In genomic region chr21:32956257-32956656, GRCh38 we compare ENCODE assay signal across 22 cellular contexts.
DNase-seq lines count a peak whose midpoint lies in the region; FAIRE-seq and TF ChIP-seq lines count a peak whose summit lies in the region.
"Had no signal": no experiment of that assay in that cellular context is flagged by ENCODE, and none has a peak within 500 bp of the region (broad histone marks: within the 10 kb centered on the region; RNA-seq: fewer than 3 reads in every experiment).

No MANE protein-coding gene starts in this region.

- DNase-seq in NCI-H748 (lab: John Stamatoyannopoulos, UW; ENCODE audit: unreplicated experiment) (peak; percentile 11), NCI-H748 treated with DMSO at 0.1 percent for 48 hours (lab: John Stamatoyannopoulos, UW) (no peak), neural progenitor cell (ENCODE audit: low spot score) (no peak), D721Med (ENCODE audit: insufficient read length, low spot score) (no peak), A673 (ENCODE audit: low spot score) (no peak)
- DNase-seq in stimulated activated naive CD4-positive, alpha-beta T cell treated with Interleukin-2 at 50 U/mL for 16 hours (lab: John Stamatoyannopoulos, UW) = no peak
- DNase-seq: 8988T; AML-193; CD8-positive, alpha-beta T cell; DMS153; MM.1S; NCI-H1048; NCI-H1417 treated with DMSO at 0.1 percent for 48 hours; NCI-H1930; NCI-H69; Peyer's patch had no signal

- H3K79me2 ChIP-seq in neural progenitor cell (ENCODE audit: low read depth) = no peaks in the 10 kb centered on the region

- peaks cover 50% of the 10 kb centered on the region for H3F3A ChIP-seq in neural progenitor cell (ENCODE audit: low read depth)

- H3K36me3 Mint-ChIP-seq in brain (no peaks in the 10 kb centered on the region), neural progenitor cell (no peaks in the 10 kb centered on the region)
- H3K36me3 Mint-ChIP-seq: CD8-positive, alpha-beta T cell had no signal

- H3K4me3 ChIP-seq in neural progenitor cell = no peak overlapping the region
- H3K4me3 ChIP-seq in A673 (ENCODE audit: low read depth, low read length, poor library complexity, severe bottlenecking) = no peak overlapping the region
- H3K4me3 ChIP-seq: K562, Peyer's patch had no signal

- peak overlapping the region; percentile 77 for H3K27ac ChIP-seq in neural progenitor cell
- H3K27ac ChIP-seq in A673 (ENCODE audit: low read depth, low read length, poor library complexity, severe bottlenecking) = no peak overlapping the region
- H3K27ac ChIP-seq: Peyer's patch had no signal

- TF ChIP-seq CTCF in brain (conservative IDR thresholded peaks at IDR 0.05) = no peak
- TF ChIP-seq CTCF in neural progenitor cell (IDR thresholded peaks at IDR 0.05) = no peak
- no peak for TF ChIP-seq CTCF in D721Med (IDR thresholded peaks at IDR 0.05; ENCODE audit: insufficient read depth, missing control alignments)
- no peak for TF ChIP-seq CTCF in A673 (conservative IDR thresholded peaks at IDR 0.05; ENCODE audit: low read depth, low read length)

- H3K27me3 Mint-ChIP-seq in brain = peaks cover 73% of the 10 kb centered on the region
- peaks cover 28% of the 10 kb centered on the region for H3K27me3 Mint-ChIP-seq in neural progenitor cell (ENCODE audit: insufficient read depth, low read depth)

- no peak overlapping the region for H3K9ac ChIP-seq in neural progenitor cell

- H3K36me3 ChIP-seq in neural progenitor cell = no peaks in the 10 kb centered on the region
- H3K36me3 ChIP-seq in A673 (ENCODE audit: insufficient read depth, low read length, poor library complexity, severe bottlenecking) = no peaks in the 10 kb centered on the region
- H3K36me3 ChIP-seq: Peyer's patch had no signal

- H3K4me1 ChIP-seq in neural progenitor cell (peaks cover 83% of the 10 kb centered on the region), A673 (ENCODE audit: insufficient read depth, low read length, poor library complexity, severe bottlenecking) (no peaks in the 10 kb centered on the region)
- H3K4me1 ChIP-seq: Peyer's patch had no signal

- H3K9me3 Mint-ChIP-seq in brain (peaks cover 0 to 9% (median 2%) of the 10 kb centered on the region in 5 experiments), neural progenitor cell (peaks cover 2% of the 10 kb centered on the region)
- H3K9me3 Mint-ChIP-seq: CD8-positive, alpha-beta T cell had no signal

- no peak overlapping the region for H2AFZ ChIP-seq in neural progenitor cell (replicated peaks)

- peaks cover 64% of the 10 kb centered on the region for H3K4me1 Mint-ChIP-seq in brain
- H3K4me1 Mint-ChIP-seq in neural progenitor cell = peaks cover 79% of the 10 kb centered on the region

- no peak for FAIRE-seq in D721Med (lab: Jason Lieb, UNC)
- FAIRE-seq: G401.6, GM12892, GM18507, HepG2, K562 had no signal

- no TSS peak for BruUV-seq in A673 (replicated peaks; lab: Mats Ljungman, UMichigan)

- H3K27ac Mint-ChIP-seq in brain (peak overlapping the region in 2 of 5 experiments; percentile 7 to 85), neural progenitor cell (no peak overlapping the region)
- H3K27ac Mint-ChIP-seq: CD8-positive, alpha-beta T cell had no signal

- peak overlapping the region; percentile 46 for H3K4me2 ChIP-seq in neural progenitor cell

- H3K4me3 Mint-ChIP-seq in brain (peak overlapping the region in 4 of 5 experiments; percentile 6 to 82 (median 78)), neural progenitor cell (no peak overlapping the region)
- H3K4me3 Mint-ChIP-seq: CD8-positive, alpha-beta T cell had no signal

- POLR2A ChIA-PET in A673 (lab: Charles Lee; ENCODE audit: low non-redundant PET) = no interaction called here

- CTCF ChIA-PET in A673 (lab: Charles Lee) = no interaction called here

- H3K9me3 ChIP-seq in neural progenitor cell (ENCODE audit: low read depth) (no peaks in the 10 kb centered on the region), A673 (ENCODE audit: low read depth, low read length, poor library complexity, severe bottlenecking) (no peaks in the 10 kb centered on the region)
- H3K9me3 ChIP-seq: Peyer's patch had no signal

- H4K20me1 ChIP-seq in neural progenitor cell (ENCODE audit: low read depth) = peaks cover 11% of the 10 kb centered on the region

- H3K27me3 ChIP-seq in neural progenitor cell (no peaks in the 10 kb centered on the region), A673 (replicated peaks; ENCODE audit: insufficient read depth, low read depth, low read length, poor library complexity) (peaks cover 100% of the 10 kb centered on the region)
- H3K27me3 ChIP-seq: Peyer's patch had no signal

- intact Hi-C loops in A673 (cut with micrococcal nuclease; ENCODE audit: unreplicated experiment) = no loop called here
